In the genomic region with DNA sequence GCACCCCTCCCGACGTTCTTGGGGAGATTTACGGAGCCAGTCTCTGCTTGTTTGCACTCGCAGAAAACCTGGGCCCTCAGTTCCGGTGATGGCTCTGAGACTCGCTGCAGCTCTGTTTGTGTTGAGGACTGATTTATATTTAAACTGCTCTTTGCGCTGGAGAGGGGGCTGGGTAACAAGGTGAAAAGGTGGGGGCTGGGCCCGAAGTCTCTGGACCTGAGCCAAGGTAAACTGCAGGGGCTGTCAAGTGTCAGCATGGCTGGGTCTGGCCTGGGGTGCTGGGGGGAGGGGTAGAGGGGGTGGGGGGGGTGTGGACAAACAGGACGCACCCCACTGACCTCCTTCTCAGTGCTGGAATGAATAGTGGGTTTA, we compare ENCODE assay signal across 8 cellular contexts. TPM values are rescaled to one million over a fixed set of nuclear protein-coding genes. Genes with fewer than 3 reads are reported as not detected.
DNase-seq lines count a peak whose midpoint lies in the region; ATAC-seq and TF ChIP-seq lines count a peak whose summit lies in the region.

No MANE protein-coding gene starts in this region.

- H3K27me3 Mint-ChIP-seq in activated naive CD4-positive, alpha-beta T cell treated with anti-CD3 and anti-CD28 coated beads for 36 hours (ENCODE audit: low read depth): peaks cover 39% of the 10 kb centered on the region

- intact Hi-C loops in activated naive CD4-positive, alpha-beta T cell treated with anti-CD3 and anti-CD28 coated beads for 36 hours (cut with micrococcal nuclease): no loop called here
- intact Hi-C loops in left lung (cut with DNase I): no loop called here

- no peak for TF ChIP-seq CTCF in left lung (IDR thresholded peaks at IDR 0.05)
- no peak for TF ChIP-seq CTCF in upper lobe of left lung (IDR thresholded peaks at IDR 0.05)

- no peaks in the 10 kb centered on the region for H3K36me3 Mint-ChIP-seq in activated naive CD4-positive, alpha-beta T cell treated with anti-CD3 and anti-CD28 coated beads for 36 hours (ENCODE audit: low read depth)
- no peaks in the 10 kb centered on the region for H3K36me3 Mint-ChIP-seq in activated naive CD4-positive, alpha-beta T cell treated with anti-CD3 and anti-CD28 coated beads, Interleukin-2, amount 50 U/mL, for 72 hours

- H3K27me3 ChIP-seq in adipocyte (replicated peaks; ENCODE audit: control insufficient read depth, insufficient read depth, low read length): peaks cover 7% of the 10 kb centered on the region
- peaks cover 0 to 42% of the 10 kb centered on the region in 2 donors for H3K27me3 ChIP-seq in left lung
- peaks cover 0 to 5% (median 0%) of the 10 kb centered on the region in 4 donors for H3K27me3 ChIP-seq in upper lobe of left lung

- H3K9me3 ChIP-seq in adipocyte (ENCODE audit: control insufficient read depth, low read length) (no peaks in the 10 kb centered on the region), left lung (no peaks in the 10 kb centered on the region), upper lobe of left lung (no peaks in the 10 kb centered on the region)

- H3K4me3 Mint-ChIP-seq in activated naive CD4-positive, alpha-beta T cell treated with anti-CD3 and anti-CD28 coated beads for 36 hours: peak overlapping the region; percentile 38

- no peak for TF ChIP-seq EP300 in upper lobe of left lung (IDR thresholded peaks at IDR 0.05)

- WGBS in upper lobe of left lung, 2 donors: 0 to 11% methylated on average over 3 to 9 of the region's 9 CpGs

- H3K9me3 Mint-ChIP-seq in activated naive CD4-positive, alpha-beta T cell treated with anti-CD3 and anti-CD28 coated beads for 36 hours: no peaks in the 10 kb centered on the region
- no peaks in the 10 kb centered on the region for H3K9me3 Mint-ChIP-seq in activated naive CD4-positive, alpha-beta T cell treated with anti-CD3 and anti-CD28 coated beads, Interleukin-2, amount 50 U/mL, for 72 hours

- H3K4me3 ChIP-seq in adipocyte (ENCODE audit: low read length) (peak overlapping the region; percentile 27), left lung (peak overlapping the region; percentile 45 to 48), upper lobe of left lung (peak overlapping the region; percentile 10 to 75 (median 62))

- H3K36me3 ChIP-seq in adipocyte (ENCODE audit: control insufficient read depth, insufficient read depth, low read length, severe bottlenecking): no peaks in the 10 kb centered on the region
- no peaks in the 10 kb centered on the region for H3K36me3 ChIP-seq in left lung
- H3K36me3 ChIP-seq in upper lobe of left lung: no peaks in the 10 kb centered on the region

- no peak for ATAC-seq in activated naive CD4-positive, alpha-beta T cell treated with anti-CD3 and anti-CD28 coated beads, Interleukin-2, amount 50 U/mL, for 72 hours
- ATAC-seq in left lung (peak; percentile 48), upper lobe of left lung (ENCODE audit: low FRiP score in 2 of 2) (no peak), HG03095 (IDR thresholded peaks at IDR 0.05; ENCODE audit: unreplicated experiment) (no peak), GM21786 (IDR thresholded peaks at IDR 0.05; ENCODE audit: unreplicated experiment) (no peak)

- H3K4me1 Mint-ChIP-seq in activated naive CD4-positive, alpha-beta T cell treated with anti-CD3 and anti-CD28 coated beads for 36 hours (ENCODE audit: low read depth): peaks cover 8% of the 10 kb centered on the region

- no peak overlapping the region for H3K9ac ChIP-seq in adipocyte (ENCODE audit: low read length)

- CTCF ChIA-PET in activated naive CD4-positive, alpha-beta T cell treated with anti-CD3 and anti-CD28 coated beads for 36 hours (lab: Charles Lee): no interaction called here

- H3K27ac ChIP-seq in left lung: no peak overlapping the region
- H3K27ac ChIP-seq in upper lobe of left lung: peak overlapping the region; percentile 75 to 92 (median 88)

- TF ChIP-seq POLR2A in upper lobe of left lung (IDR thresholded peaks at IDR 0.05): no peak

- no peak for DNase-seq in activated naive CD4-positive, alpha-beta T cell treated with anti-CD3 and anti-CD28 coated beads for 36 hours
- no peak for DNase-seq in activated naive CD4-positive, alpha-beta T cell treated with anti-CD3 and anti-CD28 coated beads, Interleukin-2, amount 50 U/mL, for 72 hours (ENCODE audit: low spot score in 2 of 2)
- DNase-seq in adipocyte (ENCODE audit: low read depth): no peak
- DNase-seq in left lung: no peak
- no peak for DNase-seq in upper lobe of left lung
- no peak for DNase-seq in dedifferentiated amniotic fluid mesenchymal stem cell (ENCODE audit: extremely low spot score)

- no peak overlapping the region for H3K27ac Mint-ChIP-seq in activated naive CD4-positive, alpha-beta T cell treated with anti-CD3 and anti-CD28 coated beads for 36 hours
- H3K27ac Mint-ChIP-seq in activated naive CD4-positive, alpha-beta T cell treated with anti-CD3 and anti-CD28 coated beads, Interleukin-2, amount 50 U/mL, for 72 hours: no peak overlapping the region

- H3K4me1 ChIP-seq in adipocyte (ENCODE audit: control insufficient read depth, insufficient read depth, low read length) (no peaks in the 10 kb centered on the region), left lung (no peaks in the 10 kb centered on the region), upper lobe of left lung (peaks cover 6 to 24% (median 11%) of the 10 kb centered on the region in 4 donors)

RNA-seq across cellular contexts. Expression of gene SLCO2A1, which starts 0.6 kb away (rescaled TPM):
- total RNA-seq in activated naive CD4-positive, alpha-beta T cell treated with anti-CD3 and anti-CD28 coated beads for 36 hours: not detected
- total RNA-seq in activated naive CD4-positive, alpha-beta T cell treated with anti-CD3 and anti-CD28 coated beads, Interleukin-2, amount 50 U/mL, for 72 hours: not detected
- 100 to 1,000 TPM; 169 to 180 TPM for total RNA-seq in left lung
- total RNA-seq in upper lobe of left lung: 100 to 1,000 TPM in 5 of 6 donors, 10 to 100 TPM in 1; 56.2 to 308 (median 133) TPM

Comparison
In these comparisons a context has a peak if more than half of its experiments do, and no peak if none do; other contexts are left out.
1. H3K27ac ChIP-seq: peak in upper lobe of left lung (4 of 4); none in left lung (0 of 2).
2. RNA of gene SLCO2A1, which starts 0.6 kb away (total RNA-seq): 169 to 180 TPM in left lung and 56.2 to 308 TPM in upper lobe of left lung; not detected in activated naive CD4-positive, alpha-beta T cell treated with anti-CD3 and anti-CD28 coated beads for 36 hours and not detected in activated naive CD4-positive, alpha-beta T cell treated with anti-CD3 and anti-CD28 coated beads, Interleukin-2, amount 50 U/mL, for 72 hours; every median in the first group is over 10 times any median in the second.
3. Peak in every context shown above with its lines, with median percentiles within 50 percentile points of each other: H3K4me3 ChIP-seq.